Comparison of ENCODE assay signal across 27 cellular contexts in the genomic region with DNA sequence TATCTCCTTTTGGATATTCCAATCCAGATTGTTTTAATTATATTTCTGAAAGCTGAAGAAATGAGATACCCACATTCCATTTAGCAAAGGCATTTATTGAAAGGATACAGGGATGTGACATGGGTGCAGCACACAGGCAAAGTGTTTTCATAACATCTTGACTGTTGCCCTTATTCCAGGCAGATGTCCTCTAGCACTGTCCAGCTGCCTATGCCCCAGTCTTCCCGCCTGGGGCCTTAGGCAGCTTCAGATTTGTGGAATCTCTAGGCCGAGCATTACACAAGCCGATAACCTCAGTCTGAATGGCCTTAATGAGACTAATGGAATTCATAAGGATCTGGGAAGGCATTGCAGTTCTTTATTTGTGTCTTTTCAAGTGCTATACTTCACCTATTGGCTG.
"Had no signal": no experiment of that assay in that cellular context is flagged by ENCODE, and none has a peak within 500 bp of the region (broad histone marks: within the 10 kb centered on the region; RNA-seq: fewer than 3 reads in every experiment).

No MANE protein-coding gene starts in this region.

- H3K27ac Mint-ChIP-seq: naive B cell; natural killer cell; nephron progenitor cell; neural progenitor cell; stimulated activated effector memory CD8-positive, alpha-beta T cell treated with anti-CD3 and anti-CD28 coated beads, Interleukin-12 subunit alpha, Interleukin-12 subunit beta, amount 100 ng/mL, for 72 hours; stimulated activated naive CD8-positive, alpha-beta T cell treated with anti-CD3 and anti-CD28 coated beads, Interleukin-15, Interleukin-2, amounts not matched to agents 100 ng/mL and 50 ng/mL, for 24 hours; type B pancreatic cell had no signal

- H3K4me3 ChIP-seq: heart right ventricle, lower lobe of right lung, neural progenitor cell, pancreas, prostate gland, skin epidermis, spleen, suprapubic skin, thoracic aorta, tibial artery, uterus had no signal

- DNase-seq: heart right ventricle; hippocampal formation; lower lobe of right lung; mammary epithelial cell; mesenchymal stem cell; naive B cell; natural killer cell; nephron progenitor cell; pancreas; posterior cingulate gyrus; retina; right cardiac atrium; spleen; stimulated activated CD4-positive, alpha-beta T cell treated with anti-CD3 and anti-CD28 coated beads, Interleukin-4, amount 100 ng/mL, for 24 hours; stimulated activated naive CD4-positive, alpha-beta T cell; tibial artery; uterus had no signal

- H3K4me3 Mint-ChIP-seq: naive B cell; natural killer cell; nephron progenitor cell; neural progenitor cell; stimulated activated effector memory CD8-positive, alpha-beta T cell treated with anti-CD3 and anti-CD28 coated beads, Interleukin-12 subunit alpha, Interleukin-12 subunit beta, amount 100 ng/mL, for 72 hours; stimulated activated naive CD8-positive, alpha-beta T cell treated with anti-CD3 and anti-CD28 coated beads, Interleukin-15, Interleukin-2, amounts not matched to agents 100 ng/mL and 50 ng/mL, for 24 hours; type B pancreatic cell had no signal

- H3K4me1 Mint-ChIP-seq: naive B cell; natural killer cell; nephron progenitor cell; stimulated activated effector memory CD8-positive, alpha-beta T cell treated with anti-CD3 and anti-CD28 coated beads, Interleukin-12 subunit alpha, Interleukin-12 subunit beta, amount 100 ng/mL, for 72 hours had no signal

- FAIRE-seq: pancreas had no signal

- H3K27me3 Mint-ChIP-seq: naive B cell; stimulated activated naive CD8-positive, alpha-beta T cell treated with anti-CD3 and anti-CD28 coated beads, Interleukin-15, Interleukin-2, amounts not matched to agents 100 ng/mL and 50 ng/mL, for 24 hours; type B pancreatic cell had no signal

- ATAC-seq: heart right ventricle; left lobe of liver; lower lobe of right lung; natural killer cell; pancreas; right cardiac atrium; sciatic nerve; stimulated activated effector memory CD8-positive, alpha-beta T cell treated with anti-CD3 and anti-CD28 coated beads, Interleukin-12 subunit alpha, Interleukin-12 subunit beta, amount 100 ng/mL, for 72 hours had no signal

- H3K36me3 Mint-ChIP-seq: naive B cell; natural killer cell; neural progenitor cell; stimulated activated effector memory CD8-positive, alpha-beta T cell treated with anti-CD3 and anti-CD28 coated beads, Interleukin-12 subunit alpha, Interleukin-12 subunit beta, amount 100 ng/mL, for 72 hours; type B pancreatic cell had no signal

- H3K9me3 Mint-ChIP-seq: naive B cell; natural killer cell; nephron progenitor cell; neural progenitor cell; stimulated activated effector memory CD8-positive, alpha-beta T cell treated with anti-CD3 and anti-CD28 coated beads, Interleukin-12 subunit alpha, Interleukin-12 subunit beta, amount 100 ng/mL, for 72 hours; stimulated activated naive CD8-positive, alpha-beta T cell treated with anti-CD3 and anti-CD28 coated beads, Interleukin-15, Interleukin-2, amounts not matched to agents 100 ng/mL and 50 ng/mL, for 24 hours; type B pancreatic cell had no signal
